23 cellular contexts compared by ENCODE assay signal in the genomic region with DNA sequence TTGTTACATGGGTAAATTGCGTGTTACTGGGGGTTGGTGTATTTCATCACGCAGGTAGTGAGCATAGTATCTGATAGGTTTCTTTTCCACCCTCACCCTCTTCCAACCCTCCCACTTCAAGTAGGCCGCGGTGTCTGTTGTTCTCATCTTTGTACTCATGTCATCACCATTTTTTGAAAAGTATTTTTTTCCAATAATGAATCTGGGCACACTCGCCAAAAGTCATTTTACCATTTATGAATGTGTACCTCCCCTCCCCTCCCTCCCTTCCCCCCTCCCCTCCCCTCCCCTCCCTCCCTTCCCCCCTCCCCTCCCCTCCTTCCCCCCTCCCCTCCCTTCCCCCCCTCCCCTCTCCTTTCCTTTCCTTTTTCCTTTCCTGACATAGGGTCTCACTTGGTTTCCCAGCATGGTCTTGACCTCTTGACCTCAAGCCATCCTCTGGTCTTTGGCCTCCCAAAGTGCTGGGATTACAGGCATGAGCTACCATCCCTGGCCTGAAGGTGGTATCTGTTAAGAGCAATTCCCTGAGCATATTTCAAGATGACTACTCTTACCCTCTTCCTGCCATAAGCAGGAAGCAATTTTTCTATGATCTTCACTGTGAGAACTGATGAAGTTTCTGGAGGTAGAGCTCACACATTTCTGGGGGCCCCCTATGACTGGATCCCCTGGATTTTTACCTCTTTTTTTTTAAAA. TPM values are rescaled to one million over a fixed set of nuclear protein-coding genes. Genes with fewer than 3 reads are reported as not detected.
DNase-seq lines count a peak whose midpoint lies in the region; ATAC-seq and TF ChIP-seq lines count a peak whose summit lies in the region.
"Had no signal": no experiment of that assay in that cellular context is flagged by ENCODE, and none has a peak within 500 bp of the region (broad histone marks: within the 10 kb centered on the region; RNA-seq: fewer than 3 reads in every experiment).

No MANE protein-coding gene starts in this region.

- peaks cover 17% of the 10 kb centered on the region for H3K9me3 ChIP-seq in WERI-Rb-1 (ENCODE audit: severe bottlenecking)

- no peak overlapping the region for H2BK120ac ChIP-seq in mesendoderm (ENCODE audit: low read depth, low read length)

- H4K5ac ChIP-seq in mesendoderm (ENCODE audit: low read length) = no peak overlapping the region

- peaks cover 14% of the 10 kb centered on the region for H3K79me2 ChIP-seq in mesendoderm (ENCODE audit: control insufficient read depth, insufficient read depth, low read length)

- H2AK5ac ChIP-seq in mesendoderm (ENCODE audit: low read length) = no peak overlapping the region

- ATAC-seq in GM18502 (IDR thresholded peaks at IDR 0.05; ENCODE audit: poor library complexity, unreplicated experiment) (no peak), GM21619 (IDR thresholded peaks at IDR 0.05; ENCODE audit: unreplicated experiment) (no peak)

- no peak overlapping the region for H3K4ac ChIP-seq in mesendoderm (ENCODE audit: low read depth, low read length)

- TF ChIP-seq CTCF in WERI-Rb-1 (IDR thresholded peaks at IDR 0.05; ENCODE audit: low read depth, low read length) = 0 out of 2 replicates have a peak, but pooled peaks have one; percentile 10

- H3K4me1 ChIP-seq in mesendoderm (ENCODE audit: control insufficient read depth, low read depth, low read length) = no peaks in the 10 kb centered on the region

- H3K79me1 ChIP-seq in mesendoderm (ENCODE audit: low read length) = peaks cover 4% of the 10 kb centered on the region

- no peak overlapping the region for H3K4me3 ChIP-seq in H7 (ENCODE audit: insufficient read depth, low read depth, low read length)
- H3K4me3 ChIP-seq in WERI-Rb-1 (ENCODE audit: low read depth, low read length) = no peak overlapping the region
- H3K4me3 ChIP-seq in mesendoderm (ENCODE audit: low read length) = no peak overlapping the region
- H3K4me3 ChIP-seq: dorsolateral prefrontal cortex, hepatocyte, lung had no signal

- H2BK5ac ChIP-seq in mesendoderm (ENCODE audit: low read length) = no peak overlapping the region

- H3K27me3 ChIP-seq in H7 (ENCODE audit: control insufficient read depth, insufficient read depth, low read length) (no peaks in the 10 kb centered on the region), WERI-Rb-1 (ENCODE audit: insufficient read depth, low read depth, severe bottlenecking) (no peaks in the 10 kb centered on the region), mesendoderm (ENCODE audit: insufficient read depth, low read length, poor library complexity) (no peaks in the 10 kb centered on the region)
- H3K27me3 ChIP-seq: dorsolateral prefrontal cortex, hepatocyte had no signal

- no peak overlapping the region for H3K23ac ChIP-seq in mesendoderm (ENCODE audit: low read length)

- H3K36me3 ChIP-seq in H7 (replicated peaks; ENCODE audit: control insufficient read depth, insufficient read depth, low read length) (peaks cover 22% of the 10 kb centered on the region), WERI-Rb-1 (peaks cover 41% of the 10 kb centered on the region), mesendoderm (ENCODE audit: control insufficient read depth, insufficient read depth, low read length) (peaks cover 15% of the 10 kb centered on the region)

- no peak overlapping the region for H3K27ac ChIP-seq in WERI-Rb-1
- no peak overlapping the region for H3K27ac ChIP-seq in mesendoderm (ENCODE audit: low read depth, low read length)
- H3K27ac ChIP-seq: dorsolateral prefrontal cortex, hepatocyte, RWPE1 had no signal

- WGBS in mesendoderm (ENCODE audit: extremely low coverage, insufficient coverage, low lambda C conversion rate) = no CpG with 5 or more reads among the region's 5 CpGs

- no peak overlapping the region for H3K56ac ChIP-seq in mesendoderm (ENCODE audit: low read length)

- H4K8ac ChIP-seq in mesendoderm (ENCODE audit: low read depth, low read length) = no peak overlapping the region

- H3K18ac ChIP-seq in mesendoderm (ENCODE audit: low read length) = no peak overlapping the region

- H3K9ac ChIP-seq in mesendoderm (ENCODE audit: low read length) = no peak overlapping the region

- no peak overlapping the region for H2BK15ac ChIP-seq in mesendoderm (replicated peaks; ENCODE audit: low read depth)

- H3K4me2 ChIP-seq in mesendoderm (ENCODE audit: low read length) = no peak overlapping the region
- H3K4me2 ChIP-seq: hepatocyte had no signal

- DNase-seq in SKM-1 treated with dmso at 0.1 percent for 144 hours (lab: John Stamatoyannopoulos, UW; ENCODE audit: unreplicated experiment) (peak; percentile 11), SKM-1 (lab: John Stamatoyannopoulos, UW; ENCODE audit: unreplicated experiment) (no peak), H7 (peak; percentile 43), WERI-Rb-1 (no peak), mesendoderm (peak; percentile 71), HCEC 1CT (no peak)
- DNase-seq: activated gamma-delta T cell; anterior cingulate cortex; caudate nucleus; dorsolateral prefrontal cortex; foreskin melanocyte; islet precursor cell; Karpas-422; NCI-H1417; NCI-H2107; NCI-H510A treated with DMSO at 0.1 percent for 48 hours; occipital lobe; stimulated activated CD4-positive, alpha-beta T cell treated with anti-CD3 and anti-CD28 coated beads, Interleukin-12 subunit alpha, Interleukin-12 subunit beta, amount 100 ng/mL, for 4 hours had no signal

RNA-seq across cellular contexts. Expression of a gene that starts 15.7 kb away (rescaled TPM):
- total RNA-seq in H7 (2014; rRNA removed; shearing (Covaris generic)) = 20.1 and 24.2 TPM in 2 replicates
- polyA plus RNA-seq in mesendoderm (2013, experiment 1 of 2) = 7.0 TPM
- polyA plus RNA-seq in mesendoderm (2013, experiment 2 of 2) = 6.6 TPM

RNA-seq across cellular contexts. Expression of a gene that starts 35.5 kb away (rescaled TPM):
- total RNA-seq in H7 (2014; rRNA removed; shearing (Covaris generic)) = 1.0 and 3.7 TPM in 2 replicates
- polyA plus RNA-seq in mesendoderm (2013, experiment 1 of 2) = 4.5 TPM
- 3.7 TPM for polyA plus RNA-seq in mesendoderm (2013, experiment 2 of 2)

RNA-seq across cellular contexts. Expression of a gene that starts 53.9 kb away (rescaled TPM):
- 48.2 and 66.7 TPM in 2 replicates for total RNA-seq in H7 (2014; rRNA removed; shearing (Covaris generic))
- 96.2 TPM for polyA plus RNA-seq in mesendoderm (2013, experiment 1 of 2)
- 97.5 TPM for polyA plus RNA-seq in mesendoderm (2013, experiment 2 of 2)

Comparison
In these comparisons a context has a peak if more than half of its experiments do, and no peak if none do; other contexts are left out.
1. DNase-seq: peak in SKM-1 treated with dmso at 0.1 percent for 144 hours (single experiment), H7 (single experiment) and mesendoderm (single experiment); none in SKM-1 (single experiment), WERI-Rb-1 (single experiment) and HCEC 1CT (single experiment).